ENCODE assay signal across 28 cellular contexts in genomic region chr1:31407029-31407626, GRCh38. TPM values are rescaled to one million over a fixed set of nuclear protein-coding genes. Genes with fewer than 3 reads are reported as not detected.
"Had no signal": no experiment of that assay in that cellular context is flagged by ENCODE, and none has a peak within 500 bp of the region (broad histone marks: within the 10 kb centered on the region; RNA-seq: fewer than 3 reads in every experiment).

No MANE protein-coding gene starts in this region.

- H3K4me3 Mint-ChIP-seq: activated CD4-positive, alpha-beta T cell treated with anti-CD3 and anti-CD28 coated beads, Interleukin-2, amount 10 ng/mL, durations not matched to agents 7 days and 5 days; activated CD8-positive, alpha-beta memory T cell treated with anti-CD3 and anti-CD28 coated beads, Interleukin-2, amount 10 ng/mL, durations not matched to agents 7 days and 5 days; activated CD8-positive, alpha-beta T cell treated with anti-CD3 and anti-CD28 coated beads for 36 hours; activated naive CD8-positive, alpha-beta T cell treated with anti-CD3 and anti-CD28 coated beads, Interleukin-2, amount 50 U/mL, for 24 hours; brain; naive B cell; neural crest cell; T-helper 1 cell treated with Interleukin-12 subunit alpha and Interleukin-12 subunit beta and Interleukin-4 antibody, amounts not matched to agents 30 μg/mL and 1 μg/mL, for 36 hours had no signal

- H3K4me1 Mint-ChIP-seq: activated CD4-positive, alpha-beta T cell treated with anti-CD3 and anti-CD28 coated beads, Interleukin-2, amount 10 ng/mL, durations not matched to agents 7 days and 5 days; activated CD8-positive, alpha-beta memory T cell treated with anti-CD3 and anti-CD28 coated beads, Interleukin-2, amount 10 ng/mL, durations not matched to agents 7 days and 5 days; activated naive CD8-positive, alpha-beta T cell treated with anti-CD3 and anti-CD28 coated beads, Interleukin-2, amount 50 U/mL, for 24 hours had no signal

- H3K27ac Mint-ChIP-seq: activated CD4-positive, alpha-beta T cell treated with anti-CD3 and anti-CD28 coated beads, Interleukin-2, amount 10 ng/mL, durations not matched to agents 7 days and 5 days; activated CD8-positive, alpha-beta memory T cell treated with anti-CD3 and anti-CD28 coated beads, Interleukin-2, amount 10 ng/mL, durations not matched to agents 7 days and 5 days; activated CD8-positive, alpha-beta T cell treated with anti-CD3 and anti-CD28 coated beads for 36 hours; activated naive CD8-positive, alpha-beta T cell treated with anti-CD3 and anti-CD28 coated beads, Interleukin-2, amount 50 U/mL, for 24 hours; naive B cell; progenitor cell of endocrine pancreas; T-helper 1 cell treated with Interleukin-12 subunit alpha and Interleukin-12 subunit beta and Interleukin-4 antibody, amounts not matched to agents 30 μg/mL and 1 μg/mL, for 36 hours had no signal

- H3K36me3 ChIP-seq: heart right ventricle, suprapubic skin, tibial nerve had no signal

- H3K9me3 ChIP-seq: heart right ventricle, mucosa of descending colon, suprapubic skin, tibial nerve had no signal

- H3K27ac ChIP-seq: epithelial cell of prostate, heart right ventricle, suprapubic skin, tibial nerve, VCaP had no signal

- H3K27me3 ChIP-seq: suprapubic skin had no signal

- H3K36me3 Mint-ChIP-seq: activated CD8-positive, alpha-beta memory T cell treated with anti-CD3 and anti-CD28 coated beads, Interleukin-2, amount 10 ng/mL, durations not matched to agents 7 days and 5 days; brain; naive B cell had no signal

- ATAC-seq: activated CD4-positive, CD25-positive, alpha-beta regulatory T cell treated with anti-CD3 and anti-CD28 coated beads, Interleukin-2, amount 50 U/mL, for 24 hours; activated CD8-positive, alpha-beta memory T cell treated with anti-CD3 and anti-CD28 coated beads, Interleukin-2, amount 10 ng/mL, durations not matched to agents 7 days and 5 days; activated CD8-positive, alpha-beta T cell treated with anti-CD3 and anti-CD28 coated beads for 36 hours; activated naive CD8-positive, alpha-beta T cell treated with anti-CD3 and anti-CD28 coated beads, Interleukin-2, amount 50 U/mL, for 24 hours; left cardiac atrium; mucosa of descending colon; stimulated activated naive CD8-positive, alpha-beta T cell treated with anti-CD3 and anti-CD28 coated beads, Interleukin-15, Interleukin-2, amounts not matched to agents 100 U/mL and 50 U/mL, for 24 hours had no signal

- DNase-seq: activated CD4-positive, alpha-beta T cell treated with anti-CD3 and anti-CD28 coated beads, Interleukin-2, amount 10 ng/mL, durations not matched to agents 7 days and 5 days; activated CD8-positive, alpha-beta memory T cell treated with anti-CD3 and anti-CD28 coated beads, Interleukin-2, amount 10 ng/mL, durations not matched to agents 7 days and 5 days; activated CD8-positive, alpha-beta T cell treated with anti-CD3 and anti-CD28 coated beads for 36 hours; activated effector memory CD4-positive, alpha-beta T cell treated with anti-CD3 and anti-CD28 coated beads, Interleukin-2, amount 50 U/mL, for 16 hours; activated naive CD4-positive, alpha-beta T cell treated with anti-CD3 and anti-CD28 coated beads, Interleukin-2, amount 50 U/mL, for 16 hours; activated naive CD8-positive, alpha-beta T cell treated with anti-CD3 and anti-CD28 coated beads, Interleukin-2, amount 50 U/mL, for 24 hours; activated T-cell treated with anti-CD3 and anti-CD28 coated beads for 4 hours; anterior cingulate cortex; central memory CD4-positive, alpha-beta T cell; foreskin fibroblast; heart right ventricle; islet precursor cell; left cardiac atrium; mesendoderm; mucosa of descending colon; naive B cell; retina; stimulated activated CD4-positive, alpha-beta T cell treated with anti-CD3 and anti-CD28 coated beads, Interleukin-4, amount 100 ng/mL, for 4 hours; stimulated activated naive CD8-positive, alpha-beta T cell treated with anti-CD3 and anti-CD28 coated beads, Interleukin-15, Interleukin-2, amounts not matched to agents 100 U/mL and 50 U/mL, for 24 hours had no signal

- H3K4me1 ChIP-seq: tibial nerve had no signal

- H3K9me3 Mint-ChIP-seq: activated CD4-positive, alpha-beta T cell treated with anti-CD3 and anti-CD28 coated beads, Interleukin-2, amount 10 ng/mL, durations not matched to agents 7 days and 5 days; activated CD8-positive, alpha-beta T cell treated with anti-CD3 and anti-CD28 coated beads for 36 hours; activated naive CD8-positive, alpha-beta T cell treated with anti-CD3 and anti-CD28 coated beads, Interleukin-2, amount 50 U/mL, for 24 hours; neural crest cell; T-helper 1 cell treated with Interleukin-12 subunit alpha and Interleukin-12 subunit beta and Interleukin-4 antibody, amounts not matched to agents 30 μg/mL and 1 μg/mL, for 36 hours had no signal

- H3K4me3 ChIP-seq: heart right ventricle, mucosa of descending colon, suprapubic skin, tibial nerve had no signal

RNA-seq across cellular contexts. Expression of gene FABP3, which starts 34.3 kb away (rescaled TPM):
- total RNA-seq: activated CD4-positive, alpha-beta T cell treated with anti-CD3 and anti-CD28 coated beads, Interleukin-2, amount 10 ng/mL, durations not matched to agents 7 days and 5 days; activated CD8-positive, alpha-beta memory T cell treated with anti-CD3 and anti-CD28 coated beads, Interleukin-2, amount 10 ng/mL, durations not matched to agents 7 days and 5 days had no signal
